In genomic region chrX:49106930-49107329, GRCh38 we compare ENCODE assay signal across 8 cellular contexts. TPM values are rescaled to one million over a fixed set of nuclear protein-coding genes. Genes with fewer than 3 reads are reported as not detected.
DNase-seq lines count a peak whose midpoint lies in the region; ATAC-seq, FAIRE-seq and TF ChIP-seq lines count a peak whose summit lies in the region.

No MANE protein-coding gene starts in this region.

- no peak overlapping the region for H3K4me2 ChIP-seq in trophoblast cell (ENCODE audit: low read length)

- H2AK5ac ChIP-seq in trophoblast cell (ENCODE audit: low read length) = no peak overlapping the region

- no peaks in the 10 kb centered on the region for H3K79me1 ChIP-seq in trophoblast cell (ENCODE audit: low read length)

- H2BK5ac ChIP-seq in trophoblast cell (ENCODE audit: low read depth, low read length, poor library complexity) = no peak overlapping the region

- no peak overlapping the region for H3K4me3 ChIP-seq in fibroblast of pulmonary artery (replicated peaks; ENCODE audit: low read depth, low read length)
- H3K4me3 ChIP-seq in trophoblast cell (ENCODE audit: low read depth, low read length) = no peak overlapping the region

- peaks cover 8 to 15% of the 10 kb centered on the region in 2 experiments for H3K36me3 ChIP-seq in trophoblast cell (ENCODE audit: control insufficient read depth in 1 of 2, insufficient read depth in 2 of 2, low read length in 2 of 2)

- H3K79me2 ChIP-seq in trophoblast cell (ENCODE audit: control insufficient read depth, insufficient read depth, low read length, poor library complexity) = no peaks in the 10 kb centered on the region

- H2BK12ac ChIP-seq in trophoblast cell (ENCODE audit: low read length) = no peak overlapping the region

- TF ChIP-seq CTCF in GM10266 (IDR thresholded peaks at IDR 0.05; ENCODE audit: control insufficient read depth, insufficient read depth, low read depth, missing control alignments) = peak; percentile 8
- TF ChIP-seq CTCF in fibroblast of pulmonary artery (IDR thresholded peaks at IDR 0.05; ENCODE audit: low read length, missing control alignments) = peak; percentile 54

- H3K9ac ChIP-seq in trophoblast cell (ENCODE audit: low read length) = no peak overlapping the region

- H2BK120ac ChIP-seq in trophoblast cell (ENCODE audit: insufficient read depth, low read length, poor library complexity) = no peak overlapping the region

- H3K27me3 ChIP-seq in trophoblast cell (ENCODE audit: insufficient read depth, low read length) = no peaks in the 10 kb centered on the region

- ATAC-seq in GM19035 (IDR thresholded peaks at IDR 0.05; ENCODE audit: unreplicated experiment) (no peak), GM18519 (IDR thresholded peaks at IDR 0.05; ENCODE audit: low FRiP score, unreplicated experiment) (no peak), GM19324 (IDR thresholded peaks at IDR 0.05; ENCODE audit: low FRiP score, unreplicated experiment) (no peak)

- H3K18ac ChIP-seq in trophoblast cell (ENCODE audit: low read length) = no peak overlapping the region

- DNase-seq in ACHN (peak; percentile 39), GM10266 (ENCODE audit: extremely low spot score) (no peak), RCC 7860 (ENCODE audit: low spot score) (peak; percentile 13), fibroblast of pulmonary artery (ENCODE audit: low read depth) (peak; percentile 64), trophoblast cell (peak; percentile 20 to 60)

- H3K4me1 ChIP-seq in trophoblast cell (ENCODE audit: control insufficient read depth in 1 of 2, insufficient read depth in 2 of 2, low read length in 2 of 2) = no peaks in the 10 kb centered on the region

- no peak overlapping the region for H3K27ac ChIP-seq in trophoblast cell (ENCODE audit: low read depth, low read length)

- no peak overlapping the region for H4K8ac ChIP-seq in trophoblast cell (ENCODE audit: low read depth, low read length)

- in situ Hi-C loops in ACHN (cut with HindIII; ENCODE audit: low pct_ligation_motif_present, low pct_unique_long_range_greater_than_20kb, low sequenced_read_pairs) = no loop called here

- no peak overlapping the region for H4K12ac ChIP-seq in trophoblast cell (ENCODE audit: low read depth, low read length)

- no peak for FAIRE-seq in RCC 7860 (lab: Jason Lieb, UNC)

- WGBS in trophoblast cell (ENCODE audit: extremely low coverage, insufficient coverage, insufficient read length) = no CpG with 5 or more reads among the region's 7 CpGs

- H3K9me3 ChIP-seq in trophoblast cell (ENCODE audit: insufficient read depth, low read depth, low read length) = no peaks in the 10 kb centered on the region

- H3K23ac ChIP-seq in trophoblast cell (ENCODE audit: low read length) = no peak overlapping the region

- H3K14ac ChIP-seq in trophoblast cell (ENCODE audit: low read length) = no peak overlapping the region

- H4K91ac ChIP-seq in trophoblast cell (ENCODE audit: low read depth, low read length) = no peak overlapping the region

- no peak overlapping the region for H3K4ac ChIP-seq in trophoblast cell (ENCODE audit: low read depth, low read length)

- no peak overlapping the region for H2AFZ ChIP-seq in trophoblast cell (ENCODE audit: insufficient read depth, low read length, poor library complexity)

RNA-seq across cellular contexts. Expression of gene GPKOW, which starts 16.6 kb away (rescaled TPM):
- 17.4 and 17.7 TPM in 2 replicates for polyA plus RNA-seq in trophoblast cell (2013)

RNA-seq across cellular contexts. Expression of gene WDR45, which starts 27.2 kb away (rescaled TPM):
- polyA plus RNA-seq in trophoblast cell (2013) = 39.0 and 40.1 TPM in 2 replicates

RNA-seq across cellular contexts. Expression of gene PRAF2, which starts 33.1 kb away (rescaled TPM):
- polyA plus RNA-seq in trophoblast cell (2013) = 45.4 and 45.7 TPM in 2 replicates

RNA-seq across cellular contexts. Expression of gene CCDC120, which starts 48.1 kb away (rescaled TPM):
- 15.3 and 15.8 TPM in 2 replicates for polyA plus RNA-seq in trophoblast cell (2013)

RNA-seq across cellular contexts. Expression of gene MAGIX, which starts 55.6 kb away (rescaled TPM):
- polyA plus RNA-seq in trophoblast cell (2013) = 3.2 and 3.6 TPM in 2 replicates
